Comparison of ENCODE assay signal across 8 cellular contexts in the genomic region with DNA sequence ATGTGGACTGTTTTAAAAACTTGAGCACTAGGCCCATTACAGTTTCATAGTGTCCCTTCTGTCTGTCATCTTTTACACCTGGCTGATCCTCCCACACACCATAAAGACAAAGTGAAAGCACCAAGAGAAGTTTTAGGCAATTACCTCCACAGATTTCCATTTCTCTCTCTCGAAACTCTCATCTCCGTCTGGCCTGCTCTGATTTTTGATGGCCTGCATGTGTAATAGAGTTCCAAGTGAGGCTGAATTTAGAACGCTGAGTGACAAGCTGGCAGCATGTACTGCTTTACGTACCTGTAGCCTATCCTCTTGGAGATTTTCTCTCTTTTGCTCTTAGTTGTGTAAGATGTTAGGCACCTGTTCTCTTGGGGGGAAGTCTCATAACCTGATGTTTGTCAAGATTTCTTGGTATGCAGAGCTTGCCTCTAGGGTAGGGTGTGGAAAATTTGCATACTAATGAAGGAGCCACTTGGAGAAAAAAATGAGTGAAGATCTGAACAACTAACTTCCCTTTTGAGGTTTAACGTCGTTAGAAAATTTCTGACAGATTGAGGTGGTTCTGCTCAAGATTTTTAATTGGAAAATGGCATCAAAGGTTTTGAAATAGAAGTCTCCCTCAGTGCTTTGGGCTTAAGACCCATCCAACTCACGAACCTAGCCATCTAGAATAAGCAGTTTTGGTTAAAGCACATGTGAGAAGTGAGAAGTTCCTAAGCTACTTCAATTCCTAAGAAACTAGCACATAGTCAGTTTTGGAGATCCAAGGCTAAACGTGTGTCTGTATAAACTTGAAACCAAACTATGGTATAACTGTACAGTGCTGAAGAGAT. TPM values are rescaled to one million over a fixed set of nuclear protein-coding genes. Genes with fewer than 3 reads are reported as not detected.
A peak's percentile ranks its signal among the peaks of the same experiment; 100 is the strongest.
DNase-seq lines count a peak whose midpoint lies in the region; ATAC-seq and TF ChIP-seq lines count a peak whose summit lies in the region.

No MANE protein-coding gene starts in this region.

- WGBS in stomach, 5 donors: 71 to 74% (median 73%) methylated on average over 8 of the region's 8 CpGs
- WGBS in endodermal cell (ENCODE audit: insufficient coverage in 1 of 2, insufficient read length in 1 of 2), 2 experiments: 75 to 91% methylated on average over 7 to 8 of the region's 8 CpGs

- no peak overlapping the region for H3K27ac Mint-ChIP-seq in endodermal cell

- no peak overlapping the region for H3K4me3 Mint-ChIP-seq in endodermal cell

- no peaks in the 10 kb centered on the region for H3K36me3 ChIP-seq in stomach
- H3K36me3 ChIP-seq in endodermal cell (ENCODE audit: control insufficient read depth, insufficient read depth, low read length): no peaks in the 10 kb centered on the region

- no peak for TF ChIP-seq CTCF in HL-60 (IDR thresholded peaks at IDR 0.05; ENCODE audit: insufficient read depth, low read length)
- TF ChIP-seq CTCF in stomach (IDR thresholded peaks at IDR 0.05): no peak
- no peak for TF ChIP-seq CTCF in endodermal cell (conservative IDR thresholded peaks at IDR 0.05)

- H3K9me3 ChIP-seq in stomach (peaks cover 0 to 8% (median 2%) of the 10 kb centered on the region in 4 donors), endodermal cell (ENCODE audit: control insufficient read depth, low read length) (peaks cover 12% of the 10 kb centered on the region)

- peaks cover 2% of the 10 kb centered on the region for H3K36me3 Mint-ChIP-seq in endodermal cell (ENCODE audit: low read depth)

- no peaks in the 10 kb centered on the region for H3K4me1 Mint-ChIP-seq in endodermal cell

- H3K9me3 Mint-ChIP-seq in endodermal cell: peaks cover 25% of the 10 kb centered on the region

- DNase-seq in HL-60 (ENCODE audit: low read depth in 1 of 2, low spot score in 1 of 2) (peak in 1 of 2 experiments; percentile 25), germinal center (ENCODE audit: low spot score) (peak; percentile 61), stomach (no peak), NCI-H2227 treated with DMSO at 0.1 percent for 48 hours (lab: John Stamatoyannopoulos, UW) (no peak), endodermal cell (no peak)
- DNase-seq in effector CD4-positive, alpha-beta T cell: no peak

- H3K4me3 ChIP-seq in HL-60 (replicated peaks; ENCODE audit: insufficient read depth, low read length): no peak overlapping the region
- no peak overlapping the region for H3K4me3 ChIP-seq in stomach
- H3K4me3 ChIP-seq in endodermal cell (ENCODE audit: low read length): no peak overlapping the region

- H3K9ac ChIP-seq in endodermal cell (ENCODE audit: extremely low read depth, low read length, poor library complexity, severe bottlenecking): no peak overlapping the region

- H3K4me1 ChIP-seq in stomach (no peaks in the 10 kb centered on the region), endodermal cell (ENCODE audit: control insufficient read depth, insufficient read depth, low read length) (no peaks in the 10 kb centered on the region)

- H3K27me3 Mint-ChIP-seq in endodermal cell (ENCODE audit: insufficient read depth): no peaks in the 10 kb centered on the region

- TF ChIP-seq EP300 in stomach (IDR thresholded peaks at IDR 0.05): no peak

- TF ChIP-seq POLR2A in stomach (IDR thresholded peaks at IDR 0.05): no peak

- ATAC-seq in GM18868 (IDR thresholded peaks at IDR 0.05; ENCODE audit: unreplicated experiment): peak; percentile 77
- peak; percentile 77 for ATAC-seq in GM21737 (IDR thresholded peaks at IDR 0.05; ENCODE audit: unreplicated experiment)

- H3K27me3 ChIP-seq in HL-60 (ENCODE audit: insufficient read depth, poor library complexity, severe bottlenecking): no peaks in the 10 kb centered on the region
- H3K27me3 ChIP-seq in stomach: no peaks in the 10 kb centered on the region
- H3K27me3 ChIP-seq in endodermal cell (ENCODE audit: control insufficient read depth, insufficient read depth, low read length, poor library complexity, severe bottlenecking): no peaks in the 10 kb centered on the region

- H3K27ac ChIP-seq in HL-60 (replicated peaks) (peak overlapping the region; percentile 62), stomach (no peak overlapping the region), endodermal cell (ENCODE audit: low read depth, low read length) (no peak overlapping the region)

- intact Hi-C loops in stomach (cut with DNase I; ENCODE audit: low total_unique reads): no loop called here

RNA-seq across cellular contexts. Expression of a gene that starts 57.6 kb away (rescaled TPM):
- total RNA-seq in stomach (10 to 100 TPM in 3 of 5 donors, 1 to 10 TPM in 2; 8.7 to 49.9 (median 20.0) TPM), endodermal cell (10 to 100 TPM; 34.0 to 37.9 TPM)
- polyA plus RNA-seq in stomach: 10 to 100 TPM; 11.4 to 14.9 (median 12.8) TPM
- polyA plus RNA-seq in endodermal cell (2013, experiment 1 of 2): 40.6 TPM
- 38.8 TPM for polyA plus RNA-seq in endodermal cell (2013, experiment 2 of 2)
